In the genomic region with DNA sequence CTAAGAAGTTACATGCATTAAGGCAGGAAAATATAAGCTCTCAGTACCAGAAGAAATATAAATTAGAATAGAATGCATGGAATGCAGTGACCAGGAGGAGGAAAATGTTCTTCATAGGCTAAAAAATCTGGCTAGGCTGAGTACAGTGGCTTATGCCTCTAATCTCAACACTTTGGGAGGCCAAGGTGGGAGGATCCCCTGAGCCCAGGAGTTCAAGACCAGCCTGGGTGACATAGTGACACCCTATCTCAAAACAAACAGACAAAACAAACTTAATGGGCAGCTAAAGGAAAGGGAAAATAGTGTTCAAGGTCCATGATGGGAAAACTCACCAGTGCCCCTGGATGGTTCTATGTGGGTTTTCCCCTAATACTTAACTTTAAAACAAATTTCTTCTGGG, we compare ENCODE assay signal across 22 cellular contexts.
A peak's percentile ranks its signal among the peaks of the same experiment; 100 is the strongest.
DNase-seq lines count a peak whose midpoint lies in the region; ATAC-seq, FAIRE-seq and TF ChIP-seq lines count a peak whose summit lies in the region.
"Had no signal": no experiment of that assay in that cellular context is flagged by ENCODE, and none has a peak within 500 bp of the region (broad histone marks: within the 10 kb centered on the region; RNA-seq: fewer than 3 reads in every experiment).

No MANE protein-coding gene starts in this region.

- no peaks in the 10 kb centered on the region for H3K4me1 ChIP-seq in adipocyte (ENCODE audit: control insufficient read depth, insufficient read depth, low read length)
- peaks cover 0 to 9% (median 0%) of the 10 kb centered on the region in 3 donors for H3K4me1 ChIP-seq in pancreas
- no peaks in the 10 kb centered on the region for H3K4me1 ChIP-seq in smooth muscle cell (ENCODE audit: low read depth)

- H3K4me3 Mint-ChIP-seq in HFFc6 (peak overlapping the region; percentile 31; the same call in 1 of the 2 replicates), glutamatergic neuron (ENCODE audit: unreplicated experiment) (peak overlapping the region; percentile 75), T-helper 17 cell (no peak overlapping the region)
- H3K4me3 Mint-ChIP-seq: CD4-positive, CD25-positive, alpha-beta regulatory T cell had no signal

- no peak for FAIRE-seq in pancreas (lab: Jason Lieb, UNC)
- FAIRE-seq: GM12878, K562 had no signal

- H3K9me3 ChIP-seq in adipocyte (ENCODE audit: control insufficient read depth, low read length) (no peaks in the 10 kb centered on the region), pancreas (no peaks in the 10 kb centered on the region), T-helper 17 cell (ENCODE audit: control insufficient read depth, low read length, poor library complexity, severe bottlenecking) (no peaks in the 10 kb centered on the region), smooth muscle cell (replicated peaks; ENCODE audit: low read depth) (no peaks in the 10 kb centered on the region)

- H3K36me3 ChIP-seq in adipocyte (ENCODE audit: control insufficient read depth, insufficient read depth, low read length, severe bottlenecking) (peaks cover 59% of the 10 kb centered on the region), pancreas (peaks cover 0 to 5% (median 0%) of the 10 kb centered on the region in 3 donors), smooth muscle cell (ENCODE audit: low read depth) (peaks cover 32% of the 10 kb centered on the region)

- no peak overlapping the region for H2AFZ ChIP-seq in smooth muscle cell (ENCODE audit: low read depth)

- H3K4me3 ChIP-seq in adipocyte (ENCODE audit: low read length) = no peak overlapping the region
- no peak overlapping the region for H3K4me3 ChIP-seq in pancreas
- H3K4me3 ChIP-seq in smooth muscle cell = no peak overlapping the region
- H3K4me3 ChIP-seq: GM12878, K562 had no signal

- ATAC-seq in pancreas = peak in 3 of 4 donors; percentile 47 to 92 (median 79)
- no peak for ATAC-seq in T-helper 17 cell
- no peak for ATAC-seq in GM21529 (IDR thresholded peaks at IDR 0.05; ENCODE audit: unreplicated experiment)
- ATAC-seq: GM12878, K562 had no signal

- no peaks in the 10 kb centered on the region for H3F3A ChIP-seq in smooth muscle cell (ENCODE audit: low read depth)

- peaks cover 39% of the 10 kb centered on the region for H3K4me1 Mint-ChIP-seq in HFFc6 (ENCODE audit: low read depth)
- H3K4me1 Mint-ChIP-seq in glutamatergic neuron (ENCODE audit: low read depth, unreplicated experiment) = no peaks in the 10 kb centered on the region
- no peaks in the 10 kb centered on the region for H3K4me1 Mint-ChIP-seq in T-helper 17 cell
- H3K4me1 Mint-ChIP-seq: CD4-positive, CD25-positive, alpha-beta regulatory T cell had no signal

- H3K9ac ChIP-seq in adipocyte (ENCODE audit: low read length) = no peak overlapping the region
- no peak overlapping the region for H3K9ac ChIP-seq in smooth muscle cell (ENCODE audit: low read depth)

- H4K20me1 ChIP-seq in smooth muscle cell (ENCODE audit: low read depth) = peaks cover 38% of the 10 kb centered on the region

- intact Hi-C loops in pancreas (cut with DNase I) = no loop called here

- H3K4me2 ChIP-seq in smooth muscle cell = no peak overlapping the region

- TF ChIP-seq CTCF in HFFc6 (IDR thresholded peaks at IDR 0.05) (no peak), glutamatergic neuron (IDR thresholded peaks at IDR 0.05; ENCODE audit: partially characterized antibody, unreplicated experiment) (no peak), pancreas (IDR thresholded peaks at IDR 0.05) (no peak), smooth muscle cell (IDR thresholded peaks at IDR 0.05; ENCODE audit: borderline replicate concordance, insufficient read depth, poor library complexity, severe bottlenecking) (no peak)

- DNase-seq in HFFc6 = no peak
- peak; percentile 21 for DNase-seq in adipocyte (ENCODE audit: low read depth)
- DNase-seq in glutamatergic neuron = no peak
- DNase-seq in pancreas = peak in 1 of 6 donors; percentile 29
- DNase-seq in activated effector memory CD4-positive, alpha-beta T cell treated with Interleukin-2 at 50 U/mL for 16 hours = no peak
- no peak for DNase-seq in T-helper 17 cell
- no peak for DNase-seq in smooth muscle cell (lab: John Stamatoyannopoulos, UW; ENCODE audit: unreplicated experiment)
- DNase-seq: CD4-positive, CD25-positive, alpha-beta regulatory T cell; COR-L47; DMS79; HCEC 1CT; NCI-H1092 treated with DMSO at 0.1 percent for 48 hours; NCI-H146; NCI-H2029; NCI-H226; NCI-H510A treated with DMSO at 0.1 percent for 48 hours; NCI-H774; NK-92 treated with Interleukin-12 subunit alpha and Interleukin-12 subunit beta, amount 100 ng/mL, for 24 hours; SIG-M5 had no signal

- peaks cover 42% of the 10 kb centered on the region for H3K36me3 Mint-ChIP-seq in HFFc6 (ENCODE audit: low read depth)
- no peaks in the 10 kb centered on the region for H3K36me3 Mint-ChIP-seq in glutamatergic neuron (ENCODE audit: unreplicated experiment)
- peaks cover 4% of the 10 kb centered on the region for H3K36me3 Mint-ChIP-seq in T-helper 17 cell (ENCODE audit: low read depth)
- H3K36me3 Mint-ChIP-seq: CD4-positive, CD25-positive, alpha-beta regulatory T cell had no signal

- peak overlapping the region; percentile 78 for H3K27ac Mint-ChIP-seq in HFFc6
- H3K27ac Mint-ChIP-seq in glutamatergic neuron (ENCODE audit: unreplicated experiment) = peak overlapping the region; percentile 63
- H3K27ac Mint-ChIP-seq in T-helper 17 cell = no peak overlapping the region
- H3K27ac Mint-ChIP-seq: CD4-positive, CD25-positive, alpha-beta regulatory T cell had no signal

- H3K27me3 ChIP-seq in adipocyte (replicated peaks; ENCODE audit: control insufficient read depth, insufficient read depth, low read length) (no peaks in the 10 kb centered on the region), pancreas (no peaks in the 10 kb centered on the region), smooth muscle cell (ENCODE audit: low read depth) (no peaks in the 10 kb centered on the region)

- H3K27me3 Mint-ChIP-seq in HFFc6 (ENCODE audit: insufficient read depth) = peaks cover 8% of the 10 kb centered on the region
- H3K27me3 Mint-ChIP-seq in glutamatergic neuron (ENCODE audit: unreplicated experiment) = peaks cover 2% of the 10 kb centered on the region
- peaks cover 22% of the 10 kb centered on the region for H3K27me3 Mint-ChIP-seq in T-helper 17 cell

- no peak overlapping the region for H3K27ac ChIP-seq in pancreas
- H3K27ac ChIP-seq in smooth muscle cell (ENCODE audit: low read depth) = no peak overlapping the region

- H3K9me3 Mint-ChIP-seq in HFFc6 (no peaks in the 10 kb centered on the region), glutamatergic neuron (ENCODE audit: unreplicated experiment) (peaks cover 2% of the 10 kb centered on the region)

- peaks cover 27% of the 10 kb centered on the region for H3K79me2 ChIP-seq in smooth muscle cell (ENCODE audit: low read depth)

Comparison
In these comparisons a context has a peak if more than half of its experiments do, and no peak if none do; other contexts are left out.
1. ATAC-seq: peak in pancreas (3 of 4); none in T-helper 17 cell (single experiment) and GM21529 (single experiment).